In genomic region chr4:128544277-128544676, GRCh38 we compare ENCODE assay signal across 23 cellular contexts.
"Had no signal": no experiment of that assay in that cellular context is flagged by ENCODE, and none has a peak within 500 bp of the region (broad histone marks: within the 10 kb centered on the region; RNA-seq: fewer than 3 reads in every experiment).

No MANE protein-coding gene starts in this region.

- H3K27me3 ChIP-seq: esophagus squamous epithelium, gastroesophageal sphincter, right lobe of liver, spleen, testis, transverse colon had no signal

- H3K4me1 ChIP-seq: esophagus squamous epithelium, gastroesophageal sphincter, prostate gland, right lobe of liver, spleen, testis, transverse colon had no signal

- H3K27ac ChIP-seq: epithelial cell of prostate, esophagus squamous epithelium, gastroesophageal sphincter, parathyroid adenoma, prostate gland, right lobe of liver, spleen, testis, transverse colon had no signal

- ATAC-seq: gastroesophageal sphincter; left lobe of liver; right lobe of liver; stimulated activated naive B cell treated with anti-CD40 and anti-IgM and Interleukin-4, amounts not matched to agents 10 μg/mL and 1 μg/mL and 100 μg/mL, for 72 hours; stimulated activated naive CD8-positive, alpha-beta T cell treated with anti-CD3 and anti-CD28 coated beads, Interleukin-15, amount 100 ng/mL, for 72 hours had no signal

- H3K36me3 ChIP-seq: esophagus squamous epithelium, gastroesophageal sphincter, prostate gland, right lobe of liver, spleen, transverse colon had no signal

- DNase-seq: effector memory CD4-positive, alpha-beta T cell; esophagus squamous epithelium; foreskin fibroblast; glutamatergic neuron; hippocampal formation; kidney glomerular epithelial cell; mesendoderm; naive B cell; right lobe of liver; spleen; stimulated activated CD4-positive, alpha-beta T cell treated with anti-CD3 and anti-CD28 coated beads, Interleukin-15, amount 100 ng/mL, for 24 hours; stimulated activated CD4-positive, alpha-beta T cell treated with anti-CD3 and anti-CD28 coated beads, Interleukin-1b, Interleukin-23, amount 100 ng/mL, for 48 hours; stimulated activated CD4-positive, alpha-beta T cell treated with anti-CD3 and anti-CD28 coated beads, Interleukin-4, amount 100 ng/mL, for 24 hours; stimulated activated naive B cell treated with anti-CD40 and anti-IgM and Interleukin-4, amounts not matched to agents 10 μg/mL and 1 μg/mL and 100 μg/mL, for 72 hours; stimulated activated naive CD8-positive, alpha-beta T cell treated with anti-CD3 and anti-CD28 coated beads, Interleukin-15, amount 100 ng/mL, for 72 hours; testis; transverse colon had no signal

- H3K4me3 ChIP-seq: esophagus squamous epithelium, gastroesophageal sphincter, lung, prostate gland, right lobe of liver, spleen, testis, transverse colon had no signal

- H3K9me3 ChIP-seq: esophagus squamous epithelium, gastroesophageal sphincter, prostate gland, right lobe of liver, spleen, testis, transverse colon had no signal
